In genomic region chr1:113088972-113089371, GRCh38 we compare ENCODE assay signal across 21 cellular contexts. TPM values are rescaled to one million over a fixed set of nuclear protein-coding genes. Genes with fewer than 3 reads are reported as not detected.
DNase-seq lines count a peak whose midpoint lies in the region; ATAC-seq and TF ChIP-seq lines count a peak whose summit lies in the region.
"Had no signal": no experiment of that assay in that cellular context is flagged by ENCODE, and none has a peak within 500 bp of the region (broad histone marks: within the 10 kb centered on the region; RNA-seq: fewer than 3 reads in every experiment).

No MANE protein-coding gene starts in this region.

- peaks cover 15 to 36% of the 10 kb centered on the region in 2 donors for H3K36me3 Mint-ChIP-seq in CD4-positive, alpha-beta memory T cell

- peak overlapping the region in 1 of 7 donors; percentile 13 for H3K27ac Mint-ChIP-seq in CD4-positive, alpha-beta memory T cell
- H3K27ac Mint-ChIP-seq: activated T-cell treated with anti-CD3 and anti-CD28 coated beads, Interleukin-2, amount 50 U/mL, for 24 hours; stimulated activated naive CD8-positive, alpha-beta T cell treated with anti-CD3 and anti-CD28 coated beads, Interleukin-15, amount 100 ng/mL, for 72 hours had no signal

- CTCF ChIA-PET in CD4-positive, alpha-beta memory T cell (lab: Charles Lee; ENCODE audit: partially characterized antibody) = interaction anchor here (0.7 to 2.9 kb wide), 2 partner anchors 16 to 752 kb away, joined by 4 to 18 read pairs; partner anchors contain the start of gene LRIG2

- H3K9me3 ChIP-seq in right atrium auricular region = no peaks in the 10 kb centered on the region
- no peaks in the 10 kb centered on the region for H3K9me3 ChIP-seq in CD4-positive, alpha-beta memory T cell (ENCODE audit: control insufficient read depth in 1 of 2, low read length in 2 of 2)
- H3K9me3 ChIP-seq: psoas muscle, tibial nerve had no signal

- H3K27me3 Mint-ChIP-seq in CD4-positive, alpha-beta memory T cell = no peaks in the 10 kb centered on the region
- H3K27me3 Mint-ChIP-seq: activated T-cell treated with anti-CD3 and anti-CD28 coated beads, Interleukin-2, amount 50 U/mL, for 24 hours; stimulated activated naive CD8-positive, alpha-beta T cell treated with anti-CD3 and anti-CD28 coated beads, Interleukin-15, amount 100 ng/mL, for 72 hours had no signal

- no peak overlapping the region for H3K4me3 Mint-ChIP-seq in CD4-positive, alpha-beta memory T cell
- H3K4me3 Mint-ChIP-seq: activated T-cell treated with anti-CD3 and anti-CD28 coated beads, Interleukin-2, amount 50 U/mL, for 24 hours; stimulated activated naive CD8-positive, alpha-beta T cell treated with anti-CD3 and anti-CD28 coated beads, Interleukin-15, amount 100 ng/mL, for 72 hours had no signal

- no peaks in the 10 kb centered on the region for H3K27me3 ChIP-seq in right atrium auricular region
- no peaks in the 10 kb centered on the region for H3K27me3 ChIP-seq in CD4-positive, alpha-beta memory T cell (ENCODE audit: insufficient read depth, low read length)
- H3K27me3 ChIP-seq: tibial nerve had no signal

- peaks cover 24 to 37% (median 33%) of the 10 kb centered on the region in 4 donors for H3K4me1 Mint-ChIP-seq in CD4-positive, alpha-beta memory T cell

- H3K4me1 ChIP-seq in right atrium auricular region = peaks cover 0 to 24% of the 10 kb centered on the region in 2 donors
- no peaks in the 10 kb centered on the region for H3K4me1 ChIP-seq in CD4-positive, alpha-beta memory T cell (ENCODE audit: insufficient read depth, low read length)

- DNase-seq in DMS 273 (lab: John Stamatoyannopoulos, UW; ENCODE audit: unreplicated experiment) (peak; percentile 48), NCI-H1694 treated with DMSO at 0.1 percent for 48 hours (lab: John Stamatoyannopoulos, UW) (peak; percentile 49), cerebellum (ENCODE audit: low spot score) (peak; percentile 22), right atrium auricular region (ENCODE audit: low spot score) (no peak), T-helper 1 cell (no peak)
- DNase-seq in CD4-positive, alpha-beta memory T cell = no peak
- DNase-seq: activated naive CD4-positive, alpha-beta T cell; activated T-cell treated with anti-CD3 and anti-CD28 coated beads, Interleukin-2, amount 50 U/mL, for 24 hours; amniotic stem cell; foreskin fibroblast; islet precursor cell; NCI-H2107; NCI-H510A treated with DMSO at 0.1 percent for 48 hours; psoas muscle; stimulated activated naive CD8-positive, alpha-beta T cell treated with anti-CD3 and anti-CD28 coated beads, Interleukin-15, amount 100 ng/mL, for 72 hours had no signal

- ATAC-seq in HG03175 (IDR thresholded peaks at IDR 0.05; ENCODE audit: unreplicated experiment) (no peak), GM21447 (IDR thresholded peaks at IDR 0.05; ENCODE audit: unreplicated experiment) (no peak)
- ATAC-seq: stimulated activated naive CD8-positive, alpha-beta T cell treated with anti-CD3 and anti-CD28 coated beads, Interleukin-15, amount 100 ng/mL, for 72 hours had no signal

- intact Hi-C loops in CD4-positive, alpha-beta memory T cell (cut with micrococcal nuclease) = no loop called here

- POLR2A ChIA-PET in CD4-positive, alpha-beta memory T cell (lab: Charles Lee; ENCODE audit: partially characterized antibody) = no interaction called here

- H3K27ac ChIP-seq in right atrium auricular region = peak overlapping the region; percentile 70 to 75
- no peak overlapping the region for H3K27ac ChIP-seq in CD4-positive, alpha-beta memory T cell (ENCODE audit: low read depth, low read length)
- H3K27ac ChIP-seq: HL-60, psoas muscle, tibial nerve had no signal

- H3K4me3 ChIP-seq in right atrium auricular region = no peak overlapping the region
- no peak overlapping the region for H3K4me3 ChIP-seq in CD4-positive, alpha-beta memory T cell (ENCODE audit: low read length in 2 of 2)
- H3K4me3 ChIP-seq: lung, psoas muscle, SK-N-MC, tibial nerve had no signal

- TF ChIP-seq CTCF in right atrium auricular region (IDR thresholded peaks at IDR 0.05) = no peak

- peaks cover 0 to 2% (median 0%) of the 10 kb centered on the region in 8 donors for H3K9me3 Mint-ChIP-seq in CD4-positive, alpha-beta memory T cell
- H3K9me3 Mint-ChIP-seq: activated T-cell treated with anti-CD3 and anti-CD28 coated beads, Interleukin-2, amount 50 U/mL, for 24 hours; stimulated activated naive CD8-positive, alpha-beta T cell treated with anti-CD3 and anti-CD28 coated beads, Interleukin-15, amount 100 ng/mL, for 72 hours had no signal

- peaks cover 9% of the 10 kb centered on the region for H3K36me3 ChIP-seq in right atrium auricular region
- peaks cover 3% of the 10 kb centered on the region for H3K36me3 ChIP-seq in CD4-positive, alpha-beta memory T cell (ENCODE audit: insufficient read depth, low read length)

RNA-seq across cellular contexts. Expression of gene LRIG2, which starts 16.0 kb away (rescaled TPM):
- total RNA-seq in cerebellum (40.6 TPM), right atrium auricular region (10 to 100 TPM in 1 of 2 donors, 1 to 10 TPM in 1; 7.1 to 10.4 TPM)
- 10 to 100 TPM; 24.2 to 27.9 TPM for total RNA-seq in CD4-positive, alpha-beta memory T cell
- polyA plus RNA-seq in CD4-positive, alpha-beta memory T cell = 1 to 10 TPM; 3.0 to 6.9 TPM

Comparison
In these comparisons a context has a peak if more than half of its experiments do, and no peak if none do; other contexts are left out.
1. DNase-seq: peak in DMS 273 (single experiment), NCI-H1694 treated with DMSO at 0.1 percent for 48 hours (single experiment) and cerebellum (single experiment); none in right atrium auricular region (single experiment), CD4-positive, alpha-beta memory T cell (0 of 5) and T-helper 1 cell (0 of 5).